Comparison of ENCODE assay signal across 2 cellular contexts in genomic region chr1:228838717-228839500, GRCh38.
TF ChIP-seq lines count a peak whose summit lies in the region.

No MANE protein-coding gene starts in this region.

TF ChIP-seq in HEK293, 187 proteins besides CTCF, POLR2A, EP300 and RAD21 (continued from another document and continues in another):
- TF ChIP-seq ZNF785 (tag by site-specific recombination; IDR thresholded peaks at IDR 0.05) (no peak), IKZF3 (tag by site-specific recombination; IDR thresholded peaks at IDR 0.05) (peak; percentile 78; the same call in 1 of the 2 replicates), ZNF174 (tag by site-specific recombination; IDR thresholded peaks at IDR 0.05) (0 out of 2 replicates have a peak, but pooled peaks have one; percentile 6), ZEB2 (tag by site-specific recombination; IDR thresholded peaks at IDR 0.05) (peak; percentile 29; the same call in 1 of the 2 replicates), ZBTB6 (tag by site-specific recombination; IDR thresholded peaks at IDR 0.05) (0 out of 2 replicates have a peak, but pooled peaks have one; percentile 50), ZNF521 (tag by site-specific recombination; IDR thresholded peaks at IDR 0.05) (no peak), KLF10 (tag by site-specific recombination; IDR thresholded peaks at IDR 0.05) (peak; percentile 12), ZNF423 (tag by site-specific recombination; IDR thresholded peaks at IDR 0.05) (no peak), SCRT2 (tag by site-specific recombination; IDR thresholded peaks at IDR 0.05) (no peak), ZNF16 (tag by site-specific recombination; IDR thresholded peaks at IDR 0.05; ENCODE audit: low read depth) (no peak), ZNF214 (tag by site-specific recombination; IDR thresholded peaks at IDR 0.05; ENCODE audit: borderline replicate concordance) (no peak), ZNF140 (tag by site-specific recombination; IDR thresholded peaks at IDR 0.05) (peak; percentile 90; the same call in 1 of the 2 replicates), TRIM28 (IDR thresholded peaks at IDR 0.05; ENCODE audit: borderline replicate concordance, low read length) (peak; percentile 73; the same call in 1 of the 2 replicates), ZNF366 (tag by site-specific recombination; conservative IDR thresholded peaks at IDR 0.05) (0 out of 2 replicates have a peak, but pooled peaks have one; percentile 65), ZNF335 (tag by site-specific recombination; conservative IDR thresholded peaks at IDR 0.05) (no peak), ZNF24 (tag by site-specific recombination; IDR thresholded peaks at IDR 0.05) (no peak), ZNF341 (tag by site-specific recombination; IDR thresholded peaks at IDR 0.05; ENCODE audit: low read depth) (no peak), ZBTB10 (tag by site-specific recombination; IDR thresholded peaks at IDR 0.05) (0 out of 2 replicates have a peak, but pooled peaks have one; percentile 18), ZXDB (tag by site-specific recombination; IDR thresholded peaks at IDR 0.05) (peak; percentile 20; the same call in 1 of the 2 replicates), ZNF626 (tag by site-specific recombination; IDR thresholded peaks at IDR 0.05) (no peak), BCL11A (tag by site-specific recombination; IDR thresholded peaks at IDR 0.05; ENCODE audit: low read depth) (no peak), HOXC10 (CRISPR knock-in tag; IDR thresholded peaks at IDR 0.05) (no peak), ZNF426 (tag by site-specific recombination; IDR thresholded peaks at IDR 0.05) (no peak), ZNF701 (tag by site-specific recombination; IDR thresholded peaks at IDR 0.05) (no peak), KLF17 (tag by site-specific recombination; IDR thresholded peaks at IDR 0.05) (no peak), ZNF302 (tag by site-specific recombination; IDR thresholded peaks at IDR 0.05; ENCODE audit: low read depth) (no peak), KLF7 (tag by site-specific recombination; IDR thresholded peaks at IDR 0.05; ENCODE audit: borderline replicate concordance) (no peak), ZNF138 (tag by site-specific recombination; IDR thresholded peaks at IDR 0.05; ENCODE audit: borderline replicate concordance) (no peak), ZNF398 (tag by site-specific recombination; IDR thresholded peaks at IDR 0.05) (peak; percentile 84)

TF ChIP-seq in K562, 482 proteins besides CTCF, POLR2A, EP300 and RAD21 (continued from another document and continues in another):
- TF ChIP-seq ZBTB40 (IDR thresholded peaks at IDR 0.05) (0 out of 2 replicates have a peak, but pooled peaks have one; percentile 28), ZBTB40 (CRISPR knock-in tag; IDR thresholded peaks at IDR 0.05) (no peak), FOXK2 (conservative IDR thresholded peaks at IDR 0.05 in 1 of 2, IDR thresholded peaks at IDR 0.05 in 1 of 2; ENCODE audit: low read depth in 2 of 2) (0 out of 4 replicates have a peak, but pooled peaks of 1 of the 2 experiments have one; percentile 6), ARID1B (IDR thresholded peaks at IDR 0.05) (peak; percentile 4; the same call in 1 of the 2 replicates), ZNF717 (CRISPR knock-in tag; IDR thresholded peaks at IDR 0.05) (no peak), ZNF354B (CRISPR knock-in tag; IDR thresholded peaks at IDR 0.05) (no peak), NR2C2 (CRISPR knock-in tag; IDR thresholded peaks at IDR 0.05) (no peak), NR2C2 (tag; IDR thresholded peaks at IDR 0.05) (peak; percentile 77), MED1 (CRISPR knock-in tag; IDR thresholded peaks at IDR 0.05; ENCODE audit: borderline replicate concordance) (no peak), CC2D1A (IDR thresholded peaks at IDR 0.05) (no peak), ADNP (tag; IDR thresholded peaks at IDR 0.05) (peak; percentile 65), ZBTB17 (CRISPR knock-in tag; IDR thresholded peaks at IDR 0.05) (no peak), CREB3L1 (IDR thresholded peaks at IDR 0.05; ENCODE audit: borderline replicate concordance, low read depth) (peak; percentile 92; the same call in 1 of the 2 replicates), DPF2 (IDR thresholded peaks at IDR 0.05) (peak; percentile 8; the same call in 1 of the 2 replicates), MAZ (CRISPR knock-in tag; conservative IDR thresholded peaks at IDR 0.05 in 1 of 2, IDR thresholded peaks at IDR 0.05 in 1 of 2) (0 out of 4 replicates have a peak, but pooled peaks of 1 of the 2 experiments have one; percentile 6), ZNF740 (CRISPR knock-in tag; IDR thresholded peaks at IDR 0.05) (no peak), ZNF740 (tag; IDR thresholded peaks at IDR 0.05) (no peak), ATF4 (CRISPR knock-in tag; IDR thresholded peaks at IDR 0.05) (no peak), CEBPG (CRISPR knock-in tag; IDR thresholded peaks at IDR 0.05) (no peak), CEBPG (tag; conservative IDR thresholded peaks at IDR 0.05 in 1 of 2, IDR thresholded peaks at IDR 0.05 in 1 of 2) (0 out of 4 replicates have a peak, but pooled peaks of 1 of the 2 experiments have one; percentile 4), ZNF280A (IDR thresholded peaks at IDR 0.05; ENCODE audit: low read depth, partially characterized antibody) (no peak), FOS (IDR thresholded peaks at IDR 0.05; ENCODE audit: extremely low read depth, insufficient read length) (no peak), FOSL1 (tag; conservative IDR thresholded peaks at IDR 0.05) (peak; percentile 82), MLLT1 (IDR thresholded peaks at IDR 0.05) (no peak), TRIM24 (IDR thresholded peaks at IDR 0.05) (0 out of 4 replicates have a peak, but pooled peaks of 1 of the 2 experiments have one; percentile 3), ZNF212 (CRISPR knock-in tag; IDR thresholded peaks at IDR 0.05) (no peak), CHD1 (IDR thresholded peaks at IDR 0.05; ENCODE audit: low read length) (no peak), RBFOX2 (IDR thresholded peaks at IDR 0.05; ENCODE audit: low read depth, low read length) (no peak), ZNF277 (CRISPR knock-in tag; IDR thresholded peaks at IDR 0.05; ENCODE audit: borderline replicate concordance) (no peak), RHOXF2B (CRISPR knock-in tag; conservative IDR thresholded peaks at IDR 0.05) (no peak), ASH1L (IDR thresholded peaks at IDR 0.05; ENCODE audit: borderline replicate concordance, low read depth, partially characterized antibody) (no peak), RBM25 (IDR thresholded peaks at IDR 0.05; ENCODE audit: low read depth, low read length, severe bottlenecking) (peak; percentile 55)
